ENCODE assay signal across 1 cellular context in genomic region chr16:29802416-29802935, GRCh38.
A peak's percentile ranks its signal among the peaks of the same experiment; 100 is the strongest.
TF ChIP-seq lines count a peak whose summit lies in the region.

No MANE protein-coding gene starts in this region.

TF ChIP-seq in GM23338, 12 proteins besides CTCF, POLR2A, EP300 and RAD21:
- TF ChIP-seq POLR2AphosphoS5 (IDR thresholded peaks at IDR 0.05; ENCODE audit: low read depth) (0 out of 2 replicates have a peak, but pooled peaks have one; percentile 19), ETS1 (IDR thresholded peaks at IDR 0.05) (no peak), EZH2 (IDR thresholded peaks at IDR 0.05; ENCODE audit: low read depth, unreplicated experiment) (no peak)
